Comparison of ENCODE assay signal across 9 cellular contexts in the genomic region with DNA sequence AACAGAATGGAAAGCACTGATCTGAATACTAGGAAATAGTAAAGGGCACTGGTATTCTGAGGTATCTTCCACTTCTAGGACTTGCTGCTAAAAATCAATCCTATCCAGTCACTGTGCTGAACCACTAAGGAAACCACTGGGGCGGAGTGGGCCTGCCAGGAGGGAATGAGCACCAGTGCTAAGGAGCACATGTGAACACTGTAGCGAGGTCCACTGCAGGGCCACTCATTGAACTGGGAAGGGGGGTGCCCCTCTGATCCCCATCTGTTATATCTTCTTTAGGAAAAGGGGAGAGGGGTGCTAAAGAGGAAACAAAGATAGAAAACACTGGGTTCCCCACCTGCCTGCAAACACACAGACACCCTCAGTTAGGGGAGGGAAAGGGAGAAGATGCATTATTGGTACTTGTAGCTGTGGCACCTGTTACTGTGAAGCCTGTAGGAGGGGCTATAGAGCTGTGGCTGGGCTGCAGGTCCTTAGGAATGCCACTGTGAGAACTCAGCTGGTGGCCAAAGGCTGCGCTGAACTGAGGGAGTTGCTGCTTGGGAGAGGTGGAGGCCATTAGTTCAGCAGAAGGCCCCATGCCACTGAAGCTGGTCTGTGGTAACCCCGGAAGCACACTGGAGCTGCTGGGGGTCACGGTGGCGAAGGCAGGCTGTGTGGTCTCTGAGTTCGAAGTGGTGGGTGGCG.
DNase-seq lines count a peak whose midpoint lies in the region; ATAC-seq and TF ChIP-seq lines count a peak whose summit lies in the region.
"Had no signal": no experiment of that assay in that cellular context is flagged by ENCODE, and none has a peak within 500 bp of the region (broad histone marks: within the 10 kb centered on the region; RNA-seq: fewer than 3 reads in every experiment).

No MANE protein-coding gene starts in this region.

- no peaks in the 10 kb centered on the region for H3K27me3 Mint-ChIP-seq in naive thymus-derived CD8-positive, alpha-beta T cell
- H3K27me3 Mint-ChIP-seq: CD4-positive, alpha-beta memory T cell had no signal

- TF ChIP-seq CTCF in HL-60 (IDR thresholded peaks at IDR 0.05; ENCODE audit: insufficient read depth, low read length), result peak; percentile 34

- peak overlapping the region in 6 of 10 donors; percentile 14 to 80 (median 60) for H3K27ac Mint-ChIP-seq in naive thymus-derived CD8-positive, alpha-beta T cell

- H3K36me3 Mint-ChIP-seq in naive thymus-derived CD8-positive, alpha-beta T cell, result peaks cover under 1 to 92% (median 44%) of the 10 kb centered on the region in 3 donors

- H3K27ac ChIP-seq in HL-60 (replicated peaks), result no peak overlapping the region

- no peaks in the 10 kb centered on the region for H3K9me3 Mint-ChIP-seq in naive thymus-derived CD8-positive, alpha-beta T cell
- H3K9me3 Mint-ChIP-seq: CD4-positive, alpha-beta memory T cell had no signal

- POLR2A ChIA-PET in naive thymus-derived CD8-positive, alpha-beta T cell (lab: Charles Lee), result no interaction called here

- no peak overlapping the region for H3K4me3 ChIP-seq in HL-60 (replicated peaks; ENCODE audit: insufficient read depth, low read length)

- no peak overlapping the region for H3K4me3 Mint-ChIP-seq in naive thymus-derived CD8-positive, alpha-beta T cell
- H3K4me3 Mint-ChIP-seq: CD4-positive, alpha-beta memory T cell had no signal

- no peak for ATAC-seq in naive thymus-derived CD8-positive, alpha-beta T cell
- ATAC-seq in HG02840 (IDR thresholded peaks at IDR 0.05; ENCODE audit: low FRiP score, unreplicated experiment) (no peak), GM19467 (IDR thresholded peaks at IDR 0.05; ENCODE audit: unreplicated experiment) (no peak)

- DNase-seq in NCI-H2029 (lab: John Stamatoyannopoulos, UW) (peak; percentile 6), NCI-H2029 treated with DMSO at 0.1 percent for 48 hours (lab: John Stamatoyannopoulos, UW) (no peak), HL-60 (ENCODE audit: low read depth in 1 of 2, low spot score in 1 of 2) (peak; percentile 10 to 58), amniotic epithelial cell (ENCODE audit: low read depth) (peak; percentile 28), NCI-H1092 (lab: John Stamatoyannopoulos, UW) (no peak)
- peak in 2 of 10 donors; percentile 1 to 10 for DNase-seq in naive thymus-derived CD8-positive, alpha-beta T cell

- H3K27me3 ChIP-seq in HL-60 (ENCODE audit: insufficient read depth, poor library complexity, severe bottlenecking), result no peaks in the 10 kb centered on the region

- H3K4me1 Mint-ChIP-seq in naive thymus-derived CD8-positive, alpha-beta T cell, result peaks cover 0 to 8% (median 1%) of the 10 kb centered on the region in 4 donors

Comparison
In these comparisons a context has a peak if more than half of its experiments do, and no peak if none do; other contexts are left out.
1. DNase-seq: peak in NCI-H2029 (single experiment), HL-60 (2 of 2) and amniotic epithelial cell (single experiment); none in NCI-H2029 treated with DMSO at 0.1 percent for 48 hours (single experiment) and NCI-H1092 (single experiment).